In genomic region chr11:37280194-37280593, GRCh38 we compare ENCODE assay signal across 16 cellular contexts.
A peak's percentile ranks its signal among the peaks of the same experiment; 100 is the strongest.
DNase-seq lines count a peak whose midpoint lies in the region; ATAC-seq, FAIRE-seq and TF ChIP-seq lines count a peak whose summit lies in the region.
"Had no signal": no experiment of that assay in that cellular context is flagged by ENCODE, and none has a peak within 500 bp of the region (broad histone marks: within the 10 kb centered on the region; RNA-seq: fewer than 3 reads in every experiment).

No MANE protein-coding gene starts in this region.

- CTCF ChIA-PET in A673 (lab: Charles Lee), result no interaction called here

- peaks cover 61% of the 10 kb centered on the region for H3K4me1 ChIP-seq in A673 (ENCODE audit: insufficient read depth, low read length, poor library complexity, severe bottlenecking)
- H3K4me1 ChIP-seq: BE2C had no signal

- peaks cover 5% of the 10 kb centered on the region for H3K27me3 Mint-ChIP-seq in nephron (ENCODE audit: low read depth)
- H3K27me3 Mint-ChIP-seq in activated naive CD8-positive, alpha-beta T cell treated with anti-CD3 and anti-CD28 coated beads, Interleukin-2, amount 50 U/mL, for 24 hours, result no peaks in the 10 kb centered on the region
- H3K27me3 Mint-ChIP-seq: CD4-positive, alpha-beta memory T cell had no signal

- H3K27ac Mint-ChIP-seq in nephron, result peak overlapping the region in 2 of 3 experiments; percentile 54 to 83
- no peak overlapping the region for H3K27ac Mint-ChIP-seq in activated naive CD8-positive, alpha-beta T cell treated with anti-CD3 and anti-CD28 coated beads, Interleukin-2, amount 50 U/mL, for 24 hours
- H3K27ac Mint-ChIP-seq: CD4-positive, alpha-beta memory T cell; HFFc6 had no signal

- H3K27me3 ChIP-seq in A673 (replicated peaks; ENCODE audit: insufficient read depth, low read depth, low read length, poor library complexity), result no peaks in the 10 kb centered on the region
- H3K27me3 ChIP-seq: BE2C had no signal

- no peak for FAIRE-seq in urothelium cell line (lab: Jason Lieb, UNC)
- FAIRE-seq: A204.1, GM12878, GM18507 had no signal

- no peaks in the 10 kb centered on the region for H3K36me3 Mint-ChIP-seq in nephron (ENCODE audit: low read depth)
- no peaks in the 10 kb centered on the region for H3K36me3 Mint-ChIP-seq in activated naive CD8-positive, alpha-beta T cell treated with anti-CD3 and anti-CD28 coated beads, Interleukin-2, amount 50 U/mL, for 24 hours (ENCODE audit: low read depth)
- H3K36me3 Mint-ChIP-seq: CD4-positive, alpha-beta memory T cell had no signal

- H3K9me3 ChIP-seq in A673 (ENCODE audit: low read depth, low read length, poor library complexity, severe bottlenecking), result peaks cover 15% of the 10 kb centered on the region
- no peaks in the 10 kb centered on the region for H3K9me3 ChIP-seq in SK-N-MC (ENCODE audit: low read depth, low read length)
- H3K9me3 ChIP-seq: BE2C had no signal

- BruUV-seq in A673 (replicated peaks; lab: Mats Ljungman, UMichigan), result no TSS peak

- intact Hi-C loops in A673 (cut with micrococcal nuclease; ENCODE audit: unreplicated experiment), result no loop called here
- intact Hi-C loops in left ventricle myocardium superior (cut with micrococcal nuclease), result no loop called here

- peaks cover 3% of the 10 kb centered on the region for H3K36me3 ChIP-seq in A673 (ENCODE audit: insufficient read depth, low read length, poor library complexity, severe bottlenecking)
- no peaks in the 10 kb centered on the region; the same call in 1 of the 2 replicates for H3K36me3 ChIP-seq in SK-N-MC (ENCODE audit: insufficient read depth, low read length)
- H3K36me3 ChIP-seq: BE2C had no signal

- H3K27ac ChIP-seq in A673 (ENCODE audit: low read depth, low read length, poor library complexity, severe bottlenecking) (peak overlapping the region; percentile 100), SK-N-MC (peak overlapping the region; percentile 98)
- H3K27ac ChIP-seq: C4-2B had no signal

- ATAC-seq in left ventricle myocardium superior, result peak; percentile 90
- ATAC-seq in activated naive CD8-positive, alpha-beta T cell treated with anti-CD3 and anti-CD28 coated beads, Interleukin-2, amount 50 U/mL, for 24 hours, result no peak
- ATAC-seq: GM12878 had no signal

- H3K4me1 Mint-ChIP-seq in nephron, result peaks cover 22% of the 10 kb centered on the region
- no peaks in the 10 kb centered on the region for H3K4me1 Mint-ChIP-seq in activated naive CD8-positive, alpha-beta T cell treated with anti-CD3 and anti-CD28 coated beads, Interleukin-2, amount 50 U/mL, for 24 hours
- H3K4me1 Mint-ChIP-seq: CD4-positive, alpha-beta memory T cell had no signal

- TF ChIP-seq CTCF in A673 (conservative IDR thresholded peaks at IDR 0.05; ENCODE audit: low read depth, low read length) (no peak), nephron (IDR thresholded peaks at IDR 0.05; ENCODE audit: unreplicated experiment in 3 of 3) (no peak)

- H3K9me3 Mint-ChIP-seq in nephron, result peaks cover 4% of the 10 kb centered on the region
- H3K9me3 Mint-ChIP-seq in activated naive CD8-positive, alpha-beta T cell treated with anti-CD3 and anti-CD28 coated beads, Interleukin-2, amount 50 U/mL, for 24 hours, result peaks cover 9% of the 10 kb centered on the region

- H3K4me3 ChIP-seq in A673 (ENCODE audit: low read depth, low read length, poor library complexity, severe bottlenecking) (no peak overlapping the region), SK-N-MC (no peak overlapping the region)
- H3K4me3 ChIP-seq: GM12878 had no signal

- H3K4me3 Mint-ChIP-seq in nephron, result no peak overlapping the region
- no peak overlapping the region for H3K4me3 Mint-ChIP-seq in activated naive CD8-positive, alpha-beta T cell treated with anti-CD3 and anti-CD28 coated beads, Interleukin-2, amount 50 U/mL, for 24 hours
- H3K4me3 Mint-ChIP-seq: CD4-positive, alpha-beta memory T cell; HFFc6 had no signal

- peak overlapping the region; percentile 7 for H3K9ac ChIP-seq in SK-N-MC (ENCODE audit: insufficient read length)

- POLR2A ChIA-PET in A673 (lab: Charles Lee; ENCODE audit: low non-redundant PET), result interaction anchor here (0.7 kb wide), 1 partner anchor 1579 kb away, joined by 5 read pairs; no protein-coding TSS in a partner anchor

- DNase-seq in A673 (ENCODE audit: low spot score) (peak; percentile 45), SK-N-MC (ENCODE audit: low read depth, low spot score) (no peak), left ventricle myocardium superior (no peak), urothelium cell line (ENCODE audit: low spot score) (no peak)
- no peak for DNase-seq in activated naive CD8-positive, alpha-beta T cell treated with anti-CD3 and anti-CD28 coated beads, Interleukin-2, amount 50 U/mL, for 24 hours
- no peak for DNase-seq in stimulated activated CD8-positive, alpha-beta memory T cell treated with anti-CD3 and anti-CD28 coated beads, Interleukin-4, amount 100 ng/mL, for 48 hours
- DNase-seq: BE2C; CD4-positive, alpha-beta memory T cell; DMS79; HCEC 1CT; HFFc6 had no signal
